8 cellular contexts compared by ENCODE assay signal in genomic region chr1:20717452-20718342, GRCh38. TPM values are rescaled to one million over a fixed set of nuclear protein-coding genes. Genes with fewer than 3 reads are reported as not detected.
DNase-seq lines count a peak whose midpoint lies in the region; ATAC-seq, FAIRE-seq and TF ChIP-seq lines count a peak whose summit lies in the region.

KIF17 (minus strand) TSS chr1:20718007; CDS start chr1:20717706, 301 bp downstream.

- TF ChIP-seq CTCF in AG10803 (conservative IDR thresholded peaks at IDR 0.05; ENCODE audit: low read length) (no peak), upper lobe of left lung (IDR thresholded peaks at IDR 0.05) (no peak)

- H3K27me3 ChIP-seq in GM23248 (replicated peaks; ENCODE audit: insufficient read depth), result no peaks in the 10 kb centered on the region
- peaks cover 0 to 3% (median 0%) of the 10 kb centered on the region in 4 donors for H3K27me3 ChIP-seq in upper lobe of left lung

- H4K20me1 ChIP-seq in GM23248 (ENCODE audit: insufficient read depth), result no peaks in the 10 kb centered on the region

- no peaks in the 10 kb centered on the region for H3K79me2 ChIP-seq in GM23248 (ENCODE audit: insufficient read depth)

- WGBS in GM23248 (ENCODE audit: low coverage in 1 of 2, low lambda C conversion rate in 2 of 2, missing lambda C conversion rate in 2 of 2), 2 experiments, result 2 to 7% methylated on average over 55 to 64 of the region's 112 CpGs
- 0 to 2% methylated on average over 15 to 34 of the region's 112 CpGs for WGBS in upper lobe of left lung, 2 donors

- in situ Hi-C loops in GM23248 (cut with MboI), result no loop called here

- peak; percentile 69 for DNase-seq in AG10803 (ENCODE audit: low read depth)
- DNase-seq in GM23248, result peak; percentile 93
- peak; percentile 82 for DNase-seq in RPMI8226
- peak in 3 of 4 experiments; percentile 21 to 54 (median 37) for DNase-seq in activated naive CD4-positive, alpha-beta T cell (lab: John Stamatoyannopoulos, UW)
- DNase-seq in frontal cortex (ENCODE audit: low spot score in 2 of 2), result peak; percentile 87 to 94
- peak in 44 of 56 donors; percentile 11 to 78 (median 43) for DNase-seq in nucleus accumbens (lab: John Stamatoyannopoulos, UW)
- DNase-seq in upper lobe of left lung, result peak; percentile 87 to 97

- H2AFZ ChIP-seq in GM23248, result peak within 1 kb of the TSS; percentile 61

- ATAC-seq in upper lobe of left lung (ENCODE audit: low FRiP score in 2 of 2) (peak in 1 of 2 donors; percentile 94), GM18873 (IDR thresholded peaks at IDR 0.05; ENCODE audit: low FRiP score, unreplicated experiment) (no peak)

- H3K9ac ChIP-seq in GM23248, result peak within 1 kb of the TSS; percentile 22

- H3F3A ChIP-seq in GM23248 (ENCODE audit: insufficient read depth), result 0 out of 2 replicates have a peak, but pooled peaks cover 3% of the 10 kb centered on the region

- H3K36me3 ChIP-seq in GM23248 (ENCODE audit: low read depth) (no peaks in the 10 kb centered on the region), upper lobe of left lung (no peaks in the 10 kb centered on the region)

- no peaks in the 10 kb centered on the region for H3K9me2 ChIP-seq in GM23248 (ENCODE audit: insufficient read depth)

- no peak within 1 kb of the TSS for H3K27ac ChIP-seq in GM23248
- no peak within 1 kb of the TSS for H3K27ac ChIP-seq in upper lobe of left lung

- no peak for FAIRE-seq in frontal cortex (lab: Jason Lieb, UNC)

- H3K9me3 ChIP-seq in GM23248 (ENCODE audit: low read depth), result no peaks in the 10 kb centered on the region
- H3K9me3 ChIP-seq in upper lobe of left lung, result no peaks in the 10 kb centered on the region

- peak within 1 kb of the TSS; percentile 32 for H3K4me2 ChIP-seq in GM23248 (ENCODE audit: unreplicated experiment)

- no peak for TF ChIP-seq EP300 in upper lobe of left lung (IDR thresholded peaks at IDR 0.05)

- H3K4me1 ChIP-seq in GM23248 (ENCODE audit: insufficient read depth) (no peaks in the 10 kb centered on the region), upper lobe of left lung (peaks cover 6 to 16% (median 13%) of the 10 kb centered on the region in 4 donors)

- H3K4me3 ChIP-seq in AG10803 (ENCODE audit: low read length), result peak within 1 kb of the TSS; percentile 52
- H3K4me3 ChIP-seq in GM23248, result peak within 1 kb of the TSS; percentile 56
- peak within 1 kb of the TSS; percentile 2 to 74 (median 60) for H3K4me3 ChIP-seq in upper lobe of left lung

- no peak for TF ChIP-seq POLR2A in upper lobe of left lung (IDR thresholded peaks at IDR 0.05)

RNA-seq across cellular contexts. Expression of gene KIF17, which starts in this region (rescaled TPM):
- total RNA-seq in GM23248 (2014; rRNA removed; shearing (Covaris generic)), result 0.11 TPM in 1 of 2 replicates, not detected in the other
- polyA plus RNA-seq in GM23248 (2016; fragmentation: Nextera tagmentation; extraction: Ambion mirVana), result 0.10 and 0.31 TPM in 2 replicates
- total RNA-seq in frontal cortex (10.2 TPM), upper lobe of left lung (10 to 100 TPM in 1 of 6 donors, 1 to 10 TPM in 5; 4.2 to 12.6 (median 8.5) TPM)

Comparison
In these comparisons a context has a peak if more than half of its experiments do, and no peak if none do; other contexts are left out.
1. Peak in DNase-seq, H3K4me3 ChIP-seq, H3K9ac ChIP-seq and H3K4me2 ChIP-seq in GM23248; RNA of the gene not detected or under 1 TPM.
2. DNase-seq: peak in every context shown above with its lines; median percentile 93 in GM23248; 92 in upper lobe of left lung; 90 in frontal cortex; 82 in RPMI8226; 69 in AG10803; 43 in nucleus accumbens; 37 in activated naive CD4-positive, alpha-beta T cell.